In the genomic region with DNA sequence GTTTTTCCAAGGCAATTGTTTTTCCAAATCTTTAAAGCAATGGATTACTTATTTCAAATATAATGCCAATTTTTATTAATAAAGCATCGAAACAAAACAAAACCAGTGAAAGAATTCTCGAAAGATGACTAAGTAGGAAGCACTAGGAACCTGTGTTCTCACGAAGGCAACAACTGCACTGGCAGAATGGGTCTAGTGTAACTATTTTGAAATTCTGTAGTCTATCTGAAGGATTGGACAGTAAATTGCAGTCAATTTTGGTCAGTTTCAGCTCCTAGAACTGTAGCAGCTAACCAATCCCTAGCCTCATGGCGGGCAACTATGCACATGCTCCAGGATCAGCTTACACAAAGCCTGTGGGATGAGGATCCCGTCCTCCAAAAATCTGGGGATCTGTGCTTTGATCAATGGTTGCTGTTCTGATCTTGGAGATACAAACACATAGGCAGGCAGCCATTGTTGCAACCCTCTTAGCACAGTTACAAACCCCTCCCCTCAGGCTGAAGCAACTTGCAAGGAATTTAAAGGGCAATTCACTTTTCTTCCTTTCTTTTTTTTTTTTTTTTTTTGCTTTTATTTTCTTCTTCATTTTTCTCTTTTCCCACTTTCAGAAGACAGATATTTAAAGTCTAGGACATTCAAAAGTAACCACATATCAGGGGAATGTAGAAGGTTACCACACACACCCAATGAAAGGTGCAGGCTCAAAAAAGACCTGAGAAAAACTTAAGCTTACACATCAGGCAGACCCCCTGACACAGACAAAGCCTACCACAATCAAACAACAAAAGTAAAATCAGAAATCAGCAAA, we compare ENCODE assay signal across 1 cellular context.
TF ChIP-seq lines count a peak whose summit lies in the region.

No MANE protein-coding gene starts in this region.

TF ChIP-seq in GM23338, 12 proteins besides CTCF, POLR2A, EP300 and RAD21 (continued from another document):
- TF ChIP-seq ZNF462 (CRISPR knock-in tag; IDR thresholded peaks at IDR 0.05) (no peak), NANOG (IDR thresholded peaks at IDR 0.05; ENCODE audit: borderline replicate concordance) (no peak), JUNB (IDR thresholded peaks at IDR 0.05; ENCODE audit: unreplicated experiment) (no peak)
TF ChIP-seq in GM23338: peak in this region for 0.
